In the genomic region with DNA sequence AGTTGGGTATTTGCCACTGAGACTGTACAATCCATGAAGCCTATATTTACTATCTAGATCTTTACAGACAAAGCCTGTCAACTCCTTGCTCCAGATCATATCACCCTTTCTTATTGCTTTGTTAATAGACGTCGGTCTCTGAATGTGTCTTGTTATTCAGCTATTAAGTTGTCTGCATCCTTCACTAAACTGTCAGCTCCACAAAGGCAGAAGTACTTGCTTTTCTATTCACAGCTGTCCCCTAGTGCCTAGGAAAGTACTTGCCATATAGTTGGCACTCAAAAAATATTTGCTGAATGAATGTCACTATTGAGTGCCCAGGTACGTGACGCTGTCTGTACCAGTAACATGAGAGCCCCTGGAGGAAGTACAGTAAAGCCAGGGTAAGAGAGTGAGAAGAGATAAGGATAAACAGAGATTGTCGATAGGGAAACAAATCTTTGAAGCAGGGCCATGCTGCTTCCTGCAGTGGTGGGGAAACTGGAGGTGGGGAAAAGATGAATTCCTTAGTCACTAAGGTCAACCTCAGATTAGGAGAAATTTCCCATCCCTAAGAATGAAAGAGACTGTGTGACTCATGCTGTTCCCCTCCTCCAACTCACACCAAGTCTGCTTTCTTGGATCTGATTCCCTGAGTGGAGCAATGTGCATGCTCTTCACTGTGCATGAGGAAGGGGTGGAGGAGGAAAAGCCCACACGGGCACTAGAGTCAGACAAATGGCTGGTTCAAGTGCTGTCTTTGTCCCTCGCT, we compare ENCODE assay signal across 8 cellular contexts. TPM values are rescaled to one million over a fixed set of nuclear protein-coding genes. Genes with fewer than 3 reads are reported as not detected.
DNase-seq lines count a peak whose midpoint lies in the region; ATAC-seq, FAIRE-seq and TF ChIP-seq lines count a peak whose summit lies in the region.

No MANE protein-coding gene starts in this region.

- H3K4me3 ChIP-seq in HUES48 (ENCODE audit: low read depth, low read length) (no peak overlapping the region), breast epithelium (no peak overlapping the region)

- H3K4me1 ChIP-seq in HUES48 (ENCODE audit: control insufficient read depth, insufficient read depth, low read length) (peaks cover 12% of the 10 kb centered on the region), breast epithelium (peaks cover 4 to 32% of the 10 kb centered on the region in 2 donors)

- no peak overlapping the region for H3K27ac Mint-ChIP-seq in activated CD8-positive, alpha-beta T cell treated with anti-CD3 and anti-CD28 coated beads for 36 hours

- no peak for TF ChIP-seq CTCF in breast epithelium (IDR thresholded peaks at IDR 0.05)
- no peak for TF ChIP-seq CTCF in activated CD8-positive, alpha-beta T cell treated with anti-CD3 and anti-CD28 coated beads for 36 hours (IDR thresholded peaks at IDR 0.05)

- CTCF ChIA-PET in activated CD8-positive, alpha-beta T cell treated with anti-CD3 and anti-CD28 coated beads for 36 hours (lab: Charles Lee): no interaction called here

- TF ChIP-seq POLR2A in breast epithelium (IDR thresholded peaks at IDR 0.05): no peak

- H3K36me3 Mint-ChIP-seq in activated CD8-positive, alpha-beta T cell treated with anti-CD3 and anti-CD28 coated beads for 36 hours (ENCODE audit: low read depth): no peaks in the 10 kb centered on the region

- POLR2A ChIA-PET in activated CD8-positive, alpha-beta T cell treated with anti-CD3 and anti-CD28 coated beads for 36 hours (lab: Charles Lee): no interaction called here

- H3K27me3 Mint-ChIP-seq in activated CD8-positive, alpha-beta T cell treated with anti-CD3 and anti-CD28 coated beads for 36 hours: no peaks in the 10 kb centered on the region

- H3K27me3 ChIP-seq in HUES48 (ENCODE audit: control insufficient read depth, insufficient read depth, low read length) (no peaks in the 10 kb centered on the region), breast epithelium (no peaks in the 10 kb centered on the region)

- peak overlapping the region; percentile 77 for H3K27ac ChIP-seq in HUES48 (ENCODE audit: low read depth, low read length)
- peak overlapping the region; percentile 82 to 86 for H3K27ac ChIP-seq in breast epithelium
- no peak overlapping the region for H3K27ac ChIP-seq in substantia nigra (ENCODE audit: low read depth, low read length, poor library complexity, severe bottlenecking)

- no peaks in the 10 kb centered on the region for H3K36me3 ChIP-seq in HUES48 (ENCODE audit: control insufficient read depth, insufficient read depth, low read length)
- H3K36me3 ChIP-seq in breast epithelium: no peaks in the 10 kb centered on the region

- H3K4me1 Mint-ChIP-seq in activated CD8-positive, alpha-beta T cell treated with anti-CD3 and anti-CD28 coated beads for 36 hours (ENCODE audit: low read depth): no peaks in the 10 kb centered on the region

- no peak for DNase-seq in breast epithelium (ENCODE audit: low spot score in 2 of 2)
- DNase-seq in kidney glomerular epithelial cell (lab: John Stamatoyannopoulos, UW): peak; percentile 93
- DNase-seq in substantia nigra (lab: John Stamatoyannopoulos, UW): peak in 25 of 49 donors; percentile 2 to 60 (median 14)
- DNase-seq in activated CD8-positive, alpha-beta T cell treated with anti-CD3 and anti-CD28 coated beads for 36 hours: no peak
- no peak for DNase-seq in GM19239 (ENCODE audit: insufficient read length, low spot score)
- DNase-seq in NCI-H345 (lab: John Stamatoyannopoulos, UW): no peak

- H3K9ac ChIP-seq in HUES48 (ENCODE audit: low read depth, low read length): no peak overlapping the region

- no peak overlapping the region for H3K4me3 Mint-ChIP-seq in activated CD8-positive, alpha-beta T cell treated with anti-CD3 and anti-CD28 coated beads for 36 hours

- intact Hi-C loops in breast epithelium (cut with DNase I; ENCODE audit: low total_unique reads): no loop called here
- intact Hi-C loops in activated CD8-positive, alpha-beta T cell treated with anti-CD3 and anti-CD28 coated beads for 36 hours (cut with micrococcal nuclease): no loop called here

- H3K9me3 ChIP-seq in HUES48 (ENCODE audit: control insufficient read depth, insufficient read depth, low read length) (no peaks in the 10 kb centered on the region), breast epithelium (no peaks in the 10 kb centered on the region)

- FAIRE-seq in GM19239 (lab: Jason Lieb, UNC): no peak

- ATAC-seq in activated CD8-positive, alpha-beta T cell treated with anti-CD3 and anti-CD28 coated beads for 36 hours: no peak
- no peak for ATAC-seq in GM18858 (IDR thresholded peaks at IDR 0.05; ENCODE audit: unreplicated experiment)

- peaks cover 2% of the 10 kb centered on the region for H3K9me3 Mint-ChIP-seq in activated CD8-positive, alpha-beta T cell treated with anti-CD3 and anti-CD28 coated beads for 36 hours

RNA-seq across cellular contexts. Expression of a gene that starts 36.3 kb away (rescaled TPM):
- 10 to 100 TPM; 35.1 to 72.5 (median 44.5) TPM for total RNA-seq in breast epithelium
- total RNA-seq in activated CD8-positive, alpha-beta T cell treated with anti-CD3 and anti-CD28 coated beads for 36 hours: not detected

Comparison
In these comparisons a context has a peak if more than half of its experiments do, and no peak if none do; other contexts are left out.
1. DNase-seq: peak in kidney glomerular epithelial cell (single experiment) and substantia nigra (25 of 49); none in breast epithelium (0 of 2), activated CD8-positive, alpha-beta T cell treated with anti-CD3 and anti-CD28 coated beads for 36 hours (single experiment), GM19239 (single experiment) and NCI-H345 (single experiment).
2. RNA of a gene that starts 36.3 kb away (total RNA-seq): 35.1 to 72.5 TPM in breast epithelium; not detected in activated CD8-positive, alpha-beta T cell treated with anti-CD3 and anti-CD28 coated beads for 36 hours; every median in the first group is over 10 times any median in the second.